ENCODE assay signal across 1 cellular context in the genomic region with DNA sequence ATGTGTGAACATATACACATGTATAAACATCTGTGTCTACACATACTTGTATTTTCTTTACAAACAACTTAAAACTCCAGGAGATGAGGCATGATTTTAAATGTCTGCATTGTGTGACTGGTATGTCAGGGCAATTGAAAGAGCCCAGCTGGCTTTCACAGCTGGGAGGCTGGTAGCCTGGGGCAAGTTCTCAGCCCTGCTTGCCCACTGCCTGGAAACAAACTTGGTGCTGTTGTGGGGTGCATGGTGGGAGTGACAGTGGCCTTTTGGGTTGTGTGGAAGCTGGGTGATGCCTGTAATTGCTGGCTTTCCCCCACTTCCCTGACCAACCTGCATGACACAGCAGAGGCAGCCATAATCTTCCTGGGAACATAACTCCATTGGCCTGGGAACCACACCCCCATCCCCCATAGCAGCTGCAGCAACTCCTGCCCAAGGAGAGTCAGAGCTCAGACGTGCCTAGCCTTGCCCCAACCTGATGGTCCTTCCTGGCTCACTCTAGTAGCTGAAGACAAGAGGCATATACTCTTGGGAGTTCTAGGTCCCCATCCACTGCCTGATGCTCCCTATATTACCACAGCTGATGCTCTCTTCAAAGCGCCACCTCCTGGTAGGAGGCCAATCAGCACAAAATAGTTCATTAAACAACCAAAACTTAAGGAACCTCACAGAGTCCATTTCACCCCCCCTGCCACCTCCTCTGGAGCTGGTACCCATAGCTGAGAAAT.
TF ChIP-seq lines count a peak whose summit lies in the region.

No MANE protein-coding gene starts in this region.

TF ChIP-seq in GM23338, 12 proteins besides CTCF, POLR2A, EP300 and RAD21 (continued from another document):
- TF ChIP-seq, protein P1, sequence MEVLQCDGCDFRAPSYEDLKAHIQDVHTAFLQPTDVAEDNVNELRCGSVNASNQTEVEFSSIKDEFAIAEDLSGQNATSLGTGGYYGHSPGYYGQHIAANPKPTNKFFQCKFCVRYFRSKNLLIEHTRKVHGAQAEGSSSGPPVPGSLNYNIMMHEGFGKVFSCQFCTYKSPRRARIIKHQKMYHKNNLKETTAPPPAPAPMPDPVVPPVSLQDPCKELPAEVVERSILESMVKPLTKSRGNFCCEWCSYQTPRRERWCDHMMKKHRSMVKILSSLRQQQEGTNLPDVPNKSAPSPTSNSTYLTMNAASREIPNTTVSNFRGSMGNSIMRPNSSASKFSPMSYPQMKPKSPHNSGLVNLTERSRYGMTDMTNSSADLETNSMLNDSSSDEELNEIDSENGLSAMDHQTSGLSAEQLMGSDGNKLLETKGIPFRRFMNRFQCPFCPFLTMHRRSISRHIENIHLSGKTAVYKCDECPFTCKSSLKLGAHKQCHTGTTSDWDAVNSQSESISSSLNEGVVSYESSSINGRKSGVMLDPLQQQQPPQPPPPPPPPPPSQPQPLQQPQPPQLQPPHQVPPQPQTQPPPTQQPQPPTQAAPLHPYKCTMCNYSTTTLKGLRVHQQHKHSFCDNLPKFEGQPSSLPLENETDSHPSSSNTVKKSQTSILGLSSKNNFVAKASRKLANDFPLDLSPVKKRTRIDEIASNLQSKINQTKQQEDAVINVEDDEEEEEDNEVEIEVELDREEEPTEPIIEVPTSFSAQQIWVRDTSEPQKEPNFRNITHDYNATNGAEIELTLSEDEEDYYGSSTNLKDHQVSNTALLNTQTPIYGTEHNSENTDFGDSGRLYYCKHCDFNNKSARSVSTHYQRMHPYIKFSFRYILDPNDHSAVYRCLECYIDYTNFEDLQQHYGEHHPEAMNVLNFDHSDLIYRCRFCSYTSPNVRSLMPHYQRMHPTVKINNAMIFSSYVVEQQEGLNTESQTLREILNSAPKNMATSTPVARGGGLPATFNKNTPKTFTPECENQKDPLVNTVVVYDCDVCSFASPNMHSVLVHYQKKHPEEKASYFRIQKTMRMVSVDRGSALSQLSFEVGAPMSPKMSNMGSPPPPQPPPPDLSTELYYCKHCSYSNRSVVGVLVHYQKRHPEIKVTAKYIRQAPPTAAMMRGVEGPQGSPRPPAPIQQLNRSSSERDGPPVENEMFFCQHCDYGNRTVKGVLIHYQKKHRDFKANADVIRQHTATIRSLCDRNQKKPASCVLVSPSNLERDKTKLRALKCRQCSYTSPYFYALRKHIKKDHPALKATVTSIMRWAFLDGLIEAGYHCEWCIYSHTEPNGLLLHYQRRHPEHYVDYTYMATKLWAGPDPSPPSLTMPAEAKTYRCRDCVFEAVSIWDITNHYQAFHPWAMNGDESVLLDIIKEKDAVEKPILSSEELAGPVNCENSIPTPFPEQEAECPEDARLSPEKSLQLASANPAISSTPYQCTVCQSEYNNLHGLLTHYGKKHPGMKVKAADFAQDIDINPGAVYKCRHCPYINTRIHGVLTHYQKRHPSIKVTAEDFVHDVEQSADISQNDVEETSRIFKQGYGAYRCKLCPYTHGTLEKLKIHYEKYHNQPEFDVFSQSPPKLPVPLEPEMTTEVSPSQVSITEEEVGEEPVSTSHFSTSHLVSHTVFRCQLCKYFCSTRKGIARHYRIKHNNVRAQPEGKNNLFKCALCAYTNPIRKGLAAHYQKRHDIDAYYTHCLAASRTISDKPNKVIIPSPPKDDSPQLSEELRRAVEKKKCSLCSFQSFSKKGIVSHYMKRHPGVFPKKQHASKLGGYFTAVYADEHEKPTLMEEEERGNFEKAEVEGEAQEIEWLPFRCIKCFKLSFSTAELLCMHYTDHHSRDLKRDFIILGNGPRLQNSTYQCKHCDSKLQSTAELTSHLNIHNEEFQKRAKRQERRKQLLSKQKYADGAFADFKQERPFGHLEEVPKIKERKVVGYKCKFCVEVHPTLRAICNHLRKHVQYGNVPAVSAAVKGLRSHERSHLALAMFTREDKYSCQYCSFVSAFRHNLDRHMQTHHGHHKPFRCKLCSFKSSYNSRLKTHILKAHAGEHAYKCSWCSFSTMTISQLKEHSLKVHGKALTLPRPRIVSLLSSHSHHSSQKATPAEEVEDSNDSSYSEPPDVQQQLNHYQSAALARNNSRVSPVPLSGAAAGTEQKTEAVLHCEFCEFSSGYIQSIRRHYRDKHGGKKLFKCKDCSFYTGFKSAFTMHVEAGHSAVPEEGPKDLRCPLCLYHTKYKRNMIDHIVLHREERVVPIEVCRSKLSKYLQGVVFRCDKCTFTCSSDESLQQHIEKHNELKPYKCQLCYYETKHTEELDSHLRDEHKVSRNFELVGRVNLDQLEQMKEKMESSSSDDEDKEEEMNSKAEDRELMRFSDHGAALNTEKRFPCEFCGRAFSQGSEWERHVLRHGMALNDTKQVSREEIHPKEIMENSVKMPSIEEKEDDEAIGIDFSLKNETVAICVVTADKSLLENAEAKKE (CRISPR knock-in tag; IDR thresholded peaks at IDR 0.05), result no peak
- TF ChIP-seq, protein P2, sequence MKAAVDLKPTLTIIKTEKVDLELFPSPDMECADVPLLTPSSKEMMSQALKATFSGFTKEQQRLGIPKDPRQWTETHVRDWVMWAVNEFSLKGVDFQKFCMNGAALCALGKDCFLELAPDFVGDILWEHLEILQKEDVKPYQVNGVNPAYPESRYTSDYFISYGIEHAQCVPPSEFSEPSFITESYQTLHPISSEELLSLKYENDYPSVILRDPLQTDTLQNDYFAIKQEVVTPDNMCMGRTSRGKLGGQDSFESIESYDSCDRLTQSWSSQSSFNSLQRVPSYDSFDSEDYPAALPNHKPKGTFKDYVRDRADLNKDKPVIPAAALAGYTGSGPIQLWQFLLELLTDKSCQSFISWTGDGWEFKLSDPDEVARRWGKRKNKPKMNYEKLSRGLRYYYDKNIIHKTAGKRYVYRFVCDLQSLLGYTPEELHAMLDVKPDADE (IDR thresholded peaks at IDR 0.05), result no peak
- no peak for TF ChIP-seq EZH2 (IDR thresholded peaks at IDR 0.05; ENCODE audit: low read depth, unreplicated experiment)
